8 cellular contexts compared by ENCODE assay signal in the genomic region with DNA sequence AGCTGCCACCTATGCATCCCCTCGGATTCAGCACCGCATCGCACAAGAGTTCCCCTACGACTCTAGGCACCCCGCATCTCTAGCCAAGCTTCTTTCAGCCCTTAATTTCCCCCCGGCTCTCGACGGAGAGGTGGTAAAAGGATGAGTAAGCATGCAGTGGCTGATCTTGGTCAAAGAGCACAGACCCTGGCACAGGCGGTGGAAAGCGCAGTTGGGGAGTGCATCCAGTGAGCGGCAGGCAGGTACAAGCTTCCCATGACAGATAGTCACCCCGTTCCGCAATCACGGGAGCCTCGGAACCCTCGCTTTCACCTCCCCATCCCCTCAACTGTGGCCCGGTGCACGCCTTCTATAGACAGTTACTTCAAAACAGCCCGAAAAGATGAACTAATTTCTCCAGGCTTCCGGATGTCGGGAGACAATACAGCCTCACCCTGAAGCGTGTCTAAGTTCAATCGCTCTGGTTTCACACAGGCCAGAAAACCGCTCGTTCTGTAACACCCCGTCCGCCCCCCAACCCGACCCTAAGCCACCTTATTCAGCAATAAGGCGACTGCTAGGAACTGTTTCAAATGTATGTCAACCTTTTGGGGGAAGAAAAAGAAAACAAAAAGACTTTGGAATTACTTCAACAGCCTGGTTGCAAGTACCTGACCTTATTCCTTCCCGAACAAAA. TPM values are rescaled to one million over a fixed set of nuclear protein-coding genes. Genes with fewer than 3 reads are reported as not detected.
DNase-seq lines count a peak whose midpoint lies in the region; ATAC-seq, FAIRE-seq and TF ChIP-seq lines count a peak whose summit lies in the region.

No MANE protein-coding gene starts in this region.

- H3K9me3 Mint-ChIP-seq in activated naive CD4-positive, alpha-beta T cell treated with anti-CD3 and anti-CD28 coated beads, Interleukin-2, amount 50 U/mL, for 72 hours = no peaks in the 10 kb centered on the region

- H3K27me3 ChIP-seq in RWPE2 (ENCODE audit: insufficient read depth, poor library complexity, severe bottlenecking) (no peaks in the 10 kb centered on the region), heart left ventricle (no peaks in the 10 kb centered on the region), rectal smooth muscle tissue (ENCODE audit: control insufficient read depth, insufficient read depth, low read length) (no peaks in the 10 kb centered on the region)

- 2 to 4% (median 2%) methylated on average over 25 to 30 of the region's 30 CpGs for WGBS in heart left ventricle, 4 donors

- H3K27ac Mint-ChIP-seq in activated naive CD4-positive, alpha-beta T cell treated with anti-CD3 and anti-CD28 coated beads, Interleukin-2, amount 50 U/mL, for 72 hours = peak overlapping the region; percentile 97

- DNase-seq in DMS79 treated with DMSO at 0.1 percent for 48 hours (lab: John Stamatoyannopoulos, UW) = peak; percentile 44
- no peak for DNase-seq in DMS79 (lab: John Stamatoyannopoulos, UW)
- no peak for DNase-seq in RWPE2 (ENCODE audit: low spot score)
- DNase-seq in activated naive CD4-positive, alpha-beta T cell treated with anti-CD3 and anti-CD28 coated beads, Interleukin-2, amount 50 U/mL, for 72 hours (ENCODE audit: low spot score in 2 of 2) = peak; percentile 53 to 74
- peak; percentile 55 to 81 (median 59) for DNase-seq in heart left ventricle
- DNase-seq in urothelium cell line (ENCODE audit: low spot score) = peak; percentile 9

- H3K4me1 ChIP-seq in RWPE2 (ENCODE audit: insufficient read depth, poor library complexity, severe bottlenecking) = no peaks in the 10 kb centered on the region
- peaks cover 0 to 58% (median 34%) of the 10 kb centered on the region in 12 donors for H3K4me1 ChIP-seq in heart left ventricle
- peaks cover 10% of the 10 kb centered on the region for H3K4me1 ChIP-seq in rectal smooth muscle tissue (ENCODE audit: control insufficient read depth, insufficient read depth, low read length)

- peaks cover 12 to 29% of the 10 kb centered on the region in 2 donors for H3K36me3 Mint-ChIP-seq in activated naive CD4-positive, alpha-beta T cell treated with anti-CD3 and anti-CD28 coated beads, Interleukin-2, amount 50 U/mL, for 72 hours

- FAIRE-seq in urothelium cell line (lab: Jason Lieb, UNC) = no peak

- ATAC-seq in RWPE2 (ENCODE audit: low read depth) = peak; percentile 5; the same call in 1 of the 3 replicates
- ATAC-seq in activated naive CD4-positive, alpha-beta T cell treated with anti-CD3 and anti-CD28 coated beads, Interleukin-2, amount 50 U/mL, for 72 hours = peak; percentile 11 to 37
- peak in 3 of 4 donors; percentile 2 to 33 (median 28) for ATAC-seq in heart left ventricle
- no peak for ATAC-seq in HG02678 (IDR thresholded peaks at IDR 0.05; ENCODE audit: unreplicated experiment)

- no peak for TF ChIP-seq CTCF in RWPE2 (IDR thresholded peaks at IDR 0.05; ENCODE audit: poor library complexity, severe bottlenecking)
- TF ChIP-seq CTCF in heart left ventricle (IDR thresholded peaks at IDR 0.05) = peak in 2 of 12 donors; percentile 13 to 17

- H3K27ac ChIP-seq in RWPE2 (ENCODE audit: poor library complexity, severe bottlenecking) (peak overlapping the region; percentile 91), heart left ventricle (peak overlapping the region; percentile 91 to 100 (median 98)), rectal smooth muscle tissue (ENCODE audit: low read depth, low read length) (peak overlapping the region; percentile 97)

- peak in 1 of 2 donors; percentile 31 for TF ChIP-seq POLR2A in heart left ventricle (IDR thresholded peaks at IDR 0.05)

- H3K9me3 ChIP-seq in RWPE2 (ENCODE audit: severe bottlenecking) (no peaks in the 10 kb centered on the region), heart left ventricle (no peaks in the 10 kb centered on the region)

- peaks cover 8% of the 10 kb centered on the region for H3K36me3 ChIP-seq in RWPE2 (ENCODE audit: low read depth)
- no peaks in the 10 kb centered on the region for H3K36me3 ChIP-seq in heart left ventricle
- H3K36me3 ChIP-seq in rectal smooth muscle tissue (ENCODE audit: control insufficient read depth, insufficient read depth, low read length) = no peaks in the 10 kb centered on the region

- intact Hi-C loops in heart left ventricle (cut with DNase I) = loop anchor here in 6 of 10 donors (2.0 to 10.0 kb wide), 7 partner anchors 36 to 1073 kb away; no protein-coding TSS in a partner anchor

- peak overlapping the region; percentile 51 for H3K9ac ChIP-seq in rectal smooth muscle tissue (ENCODE audit: low read length)

- H3K4me3 ChIP-seq in RWPE2 (ENCODE audit: severe bottlenecking) (peak overlapping the region; percentile 100), heart left ventricle (peak overlapping the region; percentile 55 to 98 (median 79)), rectal smooth muscle tissue (ENCODE audit: low read length) (peak overlapping the region; percentile 71)

RNA-seq across cellular contexts. Expression of a gene that starts 1.5 kb away (rescaled TPM):
- total RNA-seq in activated naive CD4-positive, alpha-beta T cell treated with anti-CD3 and anti-CD28 coated beads, Interleukin-2, amount 50 U/mL, for 72 hours = 10 to 100 TPM; 37.1 to 81.9 TPM
- 100 to 1,000 TPM in 6 of 9 donors, 10 to 100 TPM in 3; 81.4 to 155 (median 106) TPM for total RNA-seq in heart left ventricle
- 100 to 1,000 TPM in 1 of 2 donors, 10 to 100 TPM in 1; 90.1 to 153 TPM for polyA plus RNA-seq in heart left ventricle

Comparison
In these comparisons a context has a peak if more than half of its experiments do, and no peak if none do; other contexts are left out.
1. DNase-seq: peak in DMS79 treated with DMSO at 0.1 percent for 48 hours (single experiment), activated naive CD4-positive, alpha-beta T cell treated with anti-CD3 and anti-CD28 coated beads, Interleukin-2, amount 50 U/mL, for 72 hours (2 of 2), heart left ventricle (5 of 5) and urothelium cell line (single experiment); none in DMS79 (single experiment) and RWPE2 (single experiment).
2. Peak in every context shown above with its lines, with median percentiles within 50 percentile points of each other: H3K27ac ChIP-seq and H3K4me3 ChIP-seq.